ENCODE assay signal across 9 cellular contexts in genomic region chr12:7439579-7440505, GRCh38. TPM values are rescaled to one million over a fixed set of nuclear protein-coding genes. Genes with fewer than 3 reads are reported as not detected.
DNase-seq lines count a peak whose midpoint lies in the region; ATAC-seq and TF ChIP-seq lines count a peak whose summit lies in the region.
"Had no signal": no experiment of that assay in that cellular context is flagged by ENCODE, and none has a peak within 500 bp of the region (broad histone marks: within the 10 kb centered on the region; RNA-seq: fewer than 3 reads in every experiment).

No MANE protein-coding gene starts in this region.

- H3K4me1 ChIP-seq in ACC112 (ENCODE audit: control insufficient read depth, insufficient read depth, low read length, unreplicated experiment): no peaks in the 10 kb centered on the region
- peaks cover 5% of the 10 kb centered on the region for H3K4me1 ChIP-seq in smooth muscle cell (ENCODE audit: low read depth)

- H3K4me2 ChIP-seq in smooth muscle cell: peak overlapping the region; percentile 76

- no peak for TF ChIP-seq CTCF in smooth muscle cell (IDR thresholded peaks at IDR 0.05; ENCODE audit: borderline replicate concordance, insufficient read depth, poor library complexity, severe bottlenecking)

- 9% methylated on average over 74 of the region's 84 CpGs for WGBS in smooth muscle cell (ENCODE audit: low lambda C conversion rate)

- DNase-seq in NCI-H2227 treated with DMSO at 0.1 percent for 48 hours (lab: John Stamatoyannopoulos, UW) (peak; percentile 23), iPS DF 19.7 (ENCODE audit: low read depth, low spot score) (peak; percentile 68), smooth muscle cell (lab: John Stamatoyannopoulos, UW; ENCODE audit: unreplicated experiment) (no peak), medulla oblongata (ENCODE audit: extremely low spot score) (no peak)
- peak; percentile 55 for DNase-seq in activated naive CD8-positive, alpha-beta T cell treated with anti-CD3 and anti-CD28 coated beads for 36 hours

- peaks cover 6% of the 10 kb centered on the region for H3K9me3 Mint-ChIP-seq in activated naive CD8-positive, alpha-beta T cell treated with anti-CD3 and anti-CD28 coated beads for 36 hours

- H3K36me3 Mint-ChIP-seq in activated naive CD8-positive, alpha-beta T cell treated with anti-CD3 and anti-CD28 coated beads for 36 hours: no peaks in the 10 kb centered on the region

- no peaks in the 10 kb centered on the region for H4K20me1 ChIP-seq in smooth muscle cell (ENCODE audit: low read depth)

- H3K36me3 ChIP-seq in ACC112 (ENCODE audit: insufficient read depth, low read length): no peaks in the 10 kb centered on the region
- H3K36me3 ChIP-seq in smooth muscle cell (ENCODE audit: low read depth): no peaks in the 10 kb centered on the region

- H3K4me1 Mint-ChIP-seq in activated naive CD8-positive, alpha-beta T cell treated with anti-CD3 and anti-CD28 coated beads for 36 hours: no peaks in the 10 kb centered on the region

- peak overlapping the region; percentile 67 for H3K4me3 Mint-ChIP-seq in activated naive CD8-positive, alpha-beta T cell treated with anti-CD3 and anti-CD28 coated beads for 36 hours

- H3K27me3 ChIP-seq in ACC112 (ENCODE audit: insufficient read depth, low read length) (peaks cover 28% of the 10 kb centered on the region), smooth muscle cell (ENCODE audit: low read depth) (peaks cover 22% of the 10 kb centered on the region)

- no peak overlapping the region for H3K27ac Mint-ChIP-seq in activated naive CD8-positive, alpha-beta T cell treated with anti-CD3 and anti-CD28 coated beads for 36 hours

- H3K27ac ChIP-seq in ACC112 (ENCODE audit: low read depth, low read length) (no peak overlapping the region), smooth muscle cell (ENCODE audit: low read depth) (no peak overlapping the region)

- peak overlapping the region; percentile 53 for H2AFZ ChIP-seq in ACC112 (ENCODE audit: low read length, unreplicated experiment)
- peak overlapping the region; percentile 90 for H2AFZ ChIP-seq in smooth muscle cell (ENCODE audit: low read depth)

- H3K9ac ChIP-seq in smooth muscle cell (ENCODE audit: low read depth): no peak overlapping the region

- H3K4me3 ChIP-seq in ACC112 (ENCODE audit: low read depth, low read length): peak overlapping the region; percentile 74
- H3K4me3 ChIP-seq in smooth muscle cell: peak overlapping the region; percentile 51

- peaks cover 51% of the 10 kb centered on the region for H3K27me3 Mint-ChIP-seq in activated naive CD8-positive, alpha-beta T cell treated with anti-CD3 and anti-CD28 coated beads for 36 hours

- H3F3A ChIP-seq in smooth muscle cell (ENCODE audit: low read depth): no peaks in the 10 kb centered on the region

- ATAC-seq in HG03342 (IDR thresholded peaks at IDR 0.05; ENCODE audit: unreplicated experiment): no peak
- no peak for ATAC-seq in HG02610 (IDR thresholded peaks at IDR 0.05; ENCODE audit: unreplicated experiment)

- H3K9me3 ChIP-seq in smooth muscle cell (replicated peaks; ENCODE audit: low read depth): no peaks in the 10 kb centered on the region

- no peaks in the 10 kb centered on the region for H3K79me2 ChIP-seq in ACC112 (ENCODE audit: control insufficient read depth, insufficient read depth, low read length, unreplicated experiment)
- H3K79me2 ChIP-seq in smooth muscle cell (ENCODE audit: low read depth): no peaks in the 10 kb centered on the region

RNA-seq across cellular contexts. Expression of gene CD163L1, which starts 4.1 kb away (rescaled TPM):
- not detected for total RNA-seq in activated naive CD8-positive, alpha-beta T cell treated with anti-CD3 and anti-CD28 coated beads for 36 hours
- 0.72 TPM in 1 of 2 replicates, not detected in the other for total RNA-seq in smooth muscle cell
- 1.1 TPM in 1 of 2 replicates, not detected in the other for polyA plus RNA-seq in smooth muscle cell
- total RNA-seq: activated CD8-positive, alpha-beta memory T cell treated with anti-CD3 and anti-CD28 coated beads for 36 hours had no signal

Comparison
In these comparisons a context has a peak if more than half of its experiments do, and no peak if none do; other contexts are left out.
1. DNase-seq: peak in NCI-H2227 treated with DMSO at 0.1 percent for 48 hours (single experiment), activated naive CD8-positive, alpha-beta T cell treated with anti-CD3 and anti-CD28 coated beads for 36 hours (single experiment) and iPS DF 19.7 (single experiment); none in smooth muscle cell (single experiment) and medulla oblongata (single experiment).